ENCODE assay signal across 10 cellular contexts in the genomic region with DNA sequence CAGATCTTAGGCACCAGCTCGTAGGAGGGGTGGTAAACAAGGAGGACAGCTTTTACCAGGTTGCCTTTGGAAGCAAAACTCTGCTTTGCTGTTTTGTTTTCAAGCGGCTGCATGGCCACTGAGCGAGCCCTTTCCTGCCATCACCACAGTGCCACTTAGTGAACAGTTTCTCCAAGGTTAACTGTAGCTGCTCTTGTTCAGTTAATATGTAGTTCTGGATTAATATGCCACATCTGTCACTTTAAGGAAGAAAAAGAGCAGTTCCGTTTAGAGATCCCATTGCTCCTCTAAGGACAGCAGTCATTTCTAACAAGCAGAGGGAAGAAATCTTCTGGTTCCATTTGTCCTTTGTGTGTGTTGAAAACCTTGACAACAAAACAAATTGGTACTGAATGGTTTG. TPM values are rescaled to one million over a fixed set of nuclear protein-coding genes. Genes with fewer than 3 reads are reported as not detected.
A peak's percentile ranks its signal among the peaks of the same experiment; 100 is the strongest.
DNase-seq lines count a peak whose midpoint lies in the region; ATAC-seq and TF ChIP-seq lines count a peak whose summit lies in the region.
"Had no signal": no experiment of that assay in that cellular context is flagged by ENCODE, and none has a peak within 500 bp of the region (broad histone marks: within the 10 kb centered on the region; RNA-seq: fewer than 3 reads in every experiment).

No MANE protein-coding gene starts in this region.

- peaks cover 19% of the 10 kb centered on the region for H3K4me1 Mint-ChIP-seq in dendritic cell treated with granulocyte-macrophage colony-stimulating factor and Interleukin-4, amounts not matched to agents 40 ng/mL and 50 ng/mL, for 4 days (ENCODE audit: low read depth)
- H3K4me1 Mint-ChIP-seq: activated CD4-positive, alpha-beta T cell treated with anti-CD3 and anti-CD28 coated beads, Interleukin-2, amount 10 ng/mL, durations not matched to agents 24 days and 14 days had no signal

- no peak overlapping the region for H4K91ac ChIP-seq in mesenchymal stem cell (ENCODE audit: low read length)

- peaks cover 13% of the 10 kb centered on the region for H3K79me1 ChIP-seq in mesenchymal stem cell (replicated peaks; ENCODE audit: low read length, poor library complexity, severe bottlenecking)

- H3K4me1 ChIP-seq in mesenchymal stem cell (ENCODE audit: control insufficient read depth, insufficient read depth, low read depth, low read length): peaks cover 14% of the 10 kb centered on the region
- peaks cover 0 to 38% (median 18%) of the 10 kb centered on the region in 4 donors for H3K4me1 ChIP-seq in tibial artery

- peak overlapping the region; percentile 97 for H2AK5ac ChIP-seq in mesenchymal stem cell (ENCODE audit: low read length, severe bottlenecking)

- H3K27me3 Mint-ChIP-seq in dendritic cell treated with granulocyte-macrophage colony-stimulating factor and Interleukin-4, amounts not matched to agents 40 ng/mL and 50 ng/mL, for 4 days: no peaks in the 10 kb centered on the region
- H3K27me3 Mint-ChIP-seq: activated CD4-positive, alpha-beta T cell treated with anti-CD3 and anti-CD28 coated beads, Interleukin-2, amount 10 ng/mL, durations not matched to agents 24 days and 14 days had no signal

- ATAC-seq in GM18519 (IDR thresholded peaks at IDR 0.05; ENCODE audit: low FRiP score, unreplicated experiment): no peak

- WGBS in mesenchymal stem cell: 6% methylated on average over 2 of the region's 4 CpGs

- H2AFZ ChIP-seq in mesenchymal stem cell (ENCODE audit: low read depth, low read length): no peak overlapping the region

- H3K4me3 Mint-ChIP-seq in dendritic cell treated with granulocyte-macrophage colony-stimulating factor and Interleukin-4, amounts not matched to agents 40 ng/mL and 50 ng/mL, for 4 days: no peak overlapping the region
- H3K4me3 Mint-ChIP-seq: activated CD4-positive, alpha-beta T cell treated with anti-CD3 and anti-CD28 coated beads, Interleukin-2, amount 10 ng/mL, durations not matched to agents 24 days and 14 days had no signal

- DNase-seq in LHCN-M2 (ENCODE audit: low read depth): peak; percentile 36
- no peak for DNase-seq in mesenchymal stem cell
- no peak for DNase-seq in tibial artery
- DNase-seq in T-helper 9 cell: no peak
- no peak for DNase-seq in activated naive CD4-positive, alpha-beta T cell (lab: John Stamatoyannopoulos, UW)
- no peak for DNase-seq in hypothalamus (lab: John Stamatoyannopoulos, UW)
- DNase-seq: activated CD4-positive, alpha-beta T cell treated with anti-CD3 and anti-CD28 coated beads, Interleukin-2, amount 10 ng/mL, durations not matched to agents 24 days and 14 days; NCI-H2029 treated with DMSO at 0.1 percent for 48 hours had no signal

- no peaks in the 10 kb centered on the region for H3K9me3 ChIP-seq in mesenchymal stem cell (ENCODE audit: control insufficient read depth, low read length)
- H3K9me3 ChIP-seq in tibial artery: no peaks in the 10 kb centered on the region

- H3K27me3 ChIP-seq in mesenchymal stem cell (ENCODE audit: control insufficient read depth in 1 of 2, insufficient read depth in 1 of 2, low read length in 2 of 2): no peaks in the 10 kb centered on the region
- H3K27me3 ChIP-seq in tibial artery: no peaks in the 10 kb centered on the region

- peaks cover 6% of the 10 kb centered on the region for H3K36me3 Mint-ChIP-seq in dendritic cell treated with granulocyte-macrophage colony-stimulating factor and Interleukin-4, amounts not matched to agents 40 ng/mL and 50 ng/mL, for 4 days (ENCODE audit: low read depth)

- no peaks in the 10 kb centered on the region for H3K36me3 ChIP-seq in mesenchymal stem cell (ENCODE audit: control insufficient read depth in 1 of 2, insufficient read depth in 2 of 2, low read depth in 1 of 2, low read length in 2 of 2)
- H3K36me3 ChIP-seq in tibial artery: no peaks in the 10 kb centered on the region

- no peak overlapping the region for H3K23ac ChIP-seq in mesenchymal stem cell (ENCODE audit: low read length in 2 of 2)

- peak overlapping the region; percentile 1 for H3K4me2 ChIP-seq in mesenchymal stem cell (ENCODE audit: low read length, poor library complexity, severe bottlenecking)

- no peak overlapping the region for H2BK12ac ChIP-seq in mesenchymal stem cell (ENCODE audit: low read length in 2 of 2)

- H2BK5ac ChIP-seq in mesenchymal stem cell (ENCODE audit: low read depth, low read length, poor library complexity, severe bottlenecking): no peak overlapping the region

- H2BK120ac ChIP-seq in mesenchymal stem cell (ENCODE audit: low read depth, low read length): no peak overlapping the region

- peak overlapping the region; percentile 50 to 72 for H3K18ac ChIP-seq in mesenchymal stem cell (ENCODE audit: low read depth in 1 of 2, low read length in 2 of 2)

- H3K27ac Mint-ChIP-seq in dendritic cell treated with granulocyte-macrophage colony-stimulating factor and Interleukin-4, amounts not matched to agents 40 ng/mL and 50 ng/mL, for 4 days: peak overlapping the region; percentile 57
- H3K27ac Mint-ChIP-seq: activated CD4-positive, alpha-beta T cell treated with anti-CD3 and anti-CD28 coated beads, Interleukin-2, amount 10 ng/mL, durations not matched to agents 24 days and 14 days had no signal

- H3K4me3 ChIP-seq in mesenchymal stem cell (ENCODE audit: insufficient read depth in 1 of 2, low read depth in 1 of 2, low read length in 2 of 2): peak overlapping the region in 1 of 2 experiments; percentile 65
- H3K4me3 ChIP-seq in tibial artery: peak overlapping the region in 1 of 2 donors; percentile 19

- intact Hi-C loops in dendritic cell treated with granulocyte-macrophage colony-stimulating factor and Interleukin-4, amounts not matched to agents 40 ng/mL and 50 ng/mL, for 4 days (cut with micrococcal nuclease): no loop called here
- intact Hi-C loops in tibial artery (cut with DNase I; ENCODE audit: low total_unique reads): no loop called here

- no peak for TF ChIP-seq CTCF in tibial artery (IDR thresholded peaks at IDR 0.05)

- H3K9me3 Mint-ChIP-seq in dendritic cell treated with granulocyte-macrophage colony-stimulating factor and Interleukin-4, amounts not matched to agents 40 ng/mL and 50 ng/mL, for 4 days: peaks cover 9% of the 10 kb centered on the region

- no peak overlapping the region for H2BK15ac ChIP-seq in mesenchymal stem cell (ENCODE audit: low read depth, poor library complexity, severe bottlenecking)

- no peak overlapping the region for H4K8ac ChIP-seq in mesenchymal stem cell (ENCODE audit: low read length)

- H3K27ac ChIP-seq in mesenchymal stem cell (ENCODE audit: low read length, poor library complexity, severe bottlenecking) (peak overlapping the region; percentile 95), tibial artery (peak overlapping the region; percentile 72 to 80)

- H3K4ac ChIP-seq in mesenchymal stem cell (ENCODE audit: low read depth in 1 of 2, low read length in 2 of 2): peak overlapping the region; percentile 3 to 78

- H3K14ac ChIP-seq in mesenchymal stem cell (ENCODE audit: low read length in 2 of 2): no peak overlapping the region

- peak overlapping the region; percentile 79 for H3K9ac ChIP-seq in mesenchymal stem cell (ENCODE audit: low read length)

RNA-seq across cellular contexts. Expression of a gene that starts 10.4 kb away (rescaled TPM):
- 63.4 and 70.9 TPM in 2 replicates for total RNA-seq in LHCN-M2 (2014; rRNA removed)
- polyA plus RNA-seq in LHCN-M2 (2012): 51.8 TPM
- polyA plus RNA-seq in mesenchymal stem cell (2013, experiment 1 of 2): 49.4 TPM
- 49.9 TPM for polyA plus RNA-seq in mesenchymal stem cell (2013, experiment 2 of 2)
